11 cellular contexts compared by ENCODE assay signal in the genomic region with DNA sequence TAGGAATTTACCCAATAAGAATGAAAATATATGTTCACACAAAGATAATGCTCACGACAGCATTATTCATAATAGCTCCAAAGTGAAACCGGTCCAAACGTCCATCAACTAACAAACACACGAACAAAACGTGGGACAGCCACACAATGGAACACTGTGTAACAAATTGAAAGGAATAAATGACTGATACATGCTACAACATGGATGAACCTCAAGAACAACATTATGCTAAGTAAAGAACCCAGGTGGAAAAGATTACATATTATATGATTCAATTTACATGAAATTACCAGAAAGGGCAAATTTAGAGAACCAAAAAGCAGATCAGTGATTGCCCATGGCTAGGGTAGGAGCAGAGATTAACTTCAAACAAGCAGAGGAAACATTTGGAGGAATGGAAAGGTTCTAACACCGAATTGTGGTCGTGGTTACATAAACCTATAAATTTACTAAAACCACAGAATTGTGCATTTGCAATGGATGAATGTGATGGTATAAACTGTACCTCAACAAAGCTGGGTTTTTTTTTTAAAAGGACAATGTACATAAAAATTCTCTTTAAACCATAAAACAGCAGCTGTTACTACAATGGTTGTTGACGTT.
DNase-seq lines count a peak whose midpoint lies in the region; ATAC-seq and TF ChIP-seq lines count a peak whose summit lies in the region.
"Had no signal": no experiment of that assay in that cellular context is flagged by ENCODE, and none has a peak within 500 bp of the region (broad histone marks: within the 10 kb centered on the region; RNA-seq: fewer than 3 reads in every experiment).

No MANE protein-coding gene starts in this region.

- H3K9me3 Mint-ChIP-seq in activated naive CD8-positive, alpha-beta T cell treated with anti-CD3 and anti-CD28 coated beads, Interleukin-2, amount 10 ng/mL, durations not matched to agents 7 days and 5 days: peaks cover 12% of the 10 kb centered on the region
- peaks cover 17% of the 10 kb centered on the region for H3K9me3 Mint-ChIP-seq in nephron

- no peak overlapping the region for H3K9ac ChIP-seq in HUES48 (ENCODE audit: low read depth, low read length)

- H3K27me3 Mint-ChIP-seq in activated naive CD8-positive, alpha-beta T cell treated with anti-CD3 and anti-CD28 coated beads, Interleukin-2, amount 10 ng/mL, durations not matched to agents 7 days and 5 days: no peaks in the 10 kb centered on the region
- no peaks in the 10 kb centered on the region for H3K27me3 Mint-ChIP-seq in nephron (ENCODE audit: low read depth)

- no peaks in the 10 kb centered on the region for H3K27me3 ChIP-seq in HUES48 (ENCODE audit: control insufficient read depth, insufficient read depth, low read length)

- TF ChIP-seq CTCF in nephron (IDR thresholded peaks at IDR 0.05; ENCODE audit: unreplicated experiment in 3 of 3): no peak

- ATAC-seq in activated naive CD8-positive, alpha-beta T cell treated with anti-CD3 and anti-CD28 coated beads, Interleukin-2, amount 10 ng/mL, durations not matched to agents 7 days and 5 days (ENCODE audit: low read depth): peak; percentile 18
- ATAC-seq: lower lobe of right lung had no signal

- no peak overlapping the region for H3K4me3 ChIP-seq in HUES48 (ENCODE audit: low read depth, low read length)
- H3K4me3 ChIP-seq: lower lobe of right lung had no signal

- no peak overlapping the region for H3K27ac Mint-ChIP-seq in activated naive CD8-positive, alpha-beta T cell treated with anti-CD3 and anti-CD28 coated beads, Interleukin-2, amount 10 ng/mL, durations not matched to agents 7 days and 5 days
- H3K27ac Mint-ChIP-seq in nephron: peak overlapping the region; percentile 8 to 55 (median 17)

- peaks cover 6% of the 10 kb centered on the region for H3K4me1 Mint-ChIP-seq in activated naive CD8-positive, alpha-beta T cell treated with anti-CD3 and anti-CD28 coated beads, Interleukin-2, amount 10 ng/mL, durations not matched to agents 7 days and 5 days
- peaks cover 32% of the 10 kb centered on the region for H3K4me1 Mint-ChIP-seq in nephron

- DNase-seq in NCI-H510A treated with DMSO at 0.1 percent for 48 hours (lab: John Stamatoyannopoulos, UW): peak; percentile 54
- no peak for DNase-seq in NCI-H510A (lab: John Stamatoyannopoulos, UW)
- no peak for DNase-seq in activated naive CD8-positive, alpha-beta T cell treated with anti-CD3 and anti-CD28 coated beads, Interleukin-2, amount 10 ng/mL, durations not matched to agents 7 days and 5 days
- no peak for DNase-seq in midbrain (lab: John Stamatoyannopoulos, UW)
- DNase-seq in cerebellar nuclear complex (lab: John Stamatoyannopoulos, UW): no peak
- DNase-seq in NCI-H82 (lab: John Stamatoyannopoulos, UW): no peak
- DNase-seq: GOT3, lower lobe of right lung, NCI-H524 treated with DMSO at 0.1 percent for 48 hours had no signal

- peaks cover 23% of the 10 kb centered on the region for H3K4me1 ChIP-seq in HUES48 (ENCODE audit: control insufficient read depth, insufficient read depth, low read length)

- H3K27ac ChIP-seq in HUES48 (ENCODE audit: low read depth, low read length): peak overlapping the region; percentile 87
- H3K27ac ChIP-seq: lower lobe of right lung had no signal

- H3K9me3 ChIP-seq in HUES48 (ENCODE audit: control insufficient read depth, insufficient read depth, low read length): peaks cover 12% of the 10 kb centered on the region

- POLR2A ChIA-PET in activated naive CD8-positive, alpha-beta T cell treated with anti-CD3 and anti-CD28 coated beads, Interleukin-2, amount 10 ng/mL, durations not matched to agents 7 days and 5 days (lab: Charles Lee): interaction anchor here (1.5 kb wide), 1 partner anchor 33 kb away, joined by 3 read pairs; no protein-coding TSS in a partner anchor

- H3K4me3 Mint-ChIP-seq in activated naive CD8-positive, alpha-beta T cell treated with anti-CD3 and anti-CD28 coated beads, Interleukin-2, amount 10 ng/mL, durations not matched to agents 7 days and 5 days: no peak overlapping the region
- H3K4me3 Mint-ChIP-seq in nephron: no peak overlapping the region

- peaks cover 10% of the 10 kb centered on the region for H3K36me3 Mint-ChIP-seq in activated naive CD8-positive, alpha-beta T cell treated with anti-CD3 and anti-CD28 coated beads, Interleukin-2, amount 10 ng/mL, durations not matched to agents 7 days and 5 days
- peaks cover 16% of the 10 kb centered on the region for H3K36me3 Mint-ChIP-seq in nephron (ENCODE audit: low read depth)

- no peaks in the 10 kb centered on the region for H3K36me3 ChIP-seq in HUES48 (ENCODE audit: control insufficient read depth, insufficient read depth, low read length)
- H3K36me3 ChIP-seq: lower lobe of right lung had no signal
